Comparison of ENCODE assay signal across 1 cellular context in the genomic region with DNA sequence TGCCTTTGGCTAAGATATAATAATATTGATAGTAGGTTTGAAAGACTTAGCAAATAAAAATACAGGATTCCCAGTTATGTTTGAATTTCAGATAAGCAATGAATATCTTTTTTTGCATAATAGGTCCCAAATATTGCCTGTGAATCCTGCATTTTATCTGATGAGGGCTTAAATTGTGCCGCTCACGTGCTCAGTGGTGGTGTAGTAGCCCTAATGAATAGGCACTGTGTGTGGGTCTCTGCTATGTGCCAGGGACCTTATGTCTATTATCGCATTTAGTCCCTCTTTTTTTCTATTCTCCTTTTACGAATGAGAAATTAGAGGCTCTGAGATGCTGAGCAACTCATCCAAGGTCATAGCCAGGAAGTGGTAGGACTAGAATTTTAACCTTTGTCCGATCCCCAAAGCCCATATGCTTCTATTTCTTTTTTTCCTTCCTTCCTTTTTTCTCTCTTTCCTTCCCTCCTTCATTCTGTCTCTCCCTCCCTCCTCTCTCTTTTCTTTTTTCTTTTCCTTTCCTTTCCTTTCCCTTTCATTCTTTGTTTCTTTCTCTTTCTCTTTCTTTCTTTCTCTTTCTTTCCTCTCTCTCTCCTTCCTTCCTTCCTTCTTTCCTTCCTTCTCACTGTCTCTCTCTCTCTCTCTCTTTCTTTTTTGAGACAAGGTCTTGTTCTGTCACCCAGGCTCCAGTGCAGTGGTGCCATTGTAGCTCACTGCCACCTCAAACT.
TF ChIP-seq lines count a peak whose summit lies in the region.

No MANE protein-coding gene starts in this region.

TF ChIP-seq in GM23338, 12 proteins besides CTCF, POLR2A, EP300 and RAD21 (continued from another document):
- TF ChIP-seq, protein P1, sequence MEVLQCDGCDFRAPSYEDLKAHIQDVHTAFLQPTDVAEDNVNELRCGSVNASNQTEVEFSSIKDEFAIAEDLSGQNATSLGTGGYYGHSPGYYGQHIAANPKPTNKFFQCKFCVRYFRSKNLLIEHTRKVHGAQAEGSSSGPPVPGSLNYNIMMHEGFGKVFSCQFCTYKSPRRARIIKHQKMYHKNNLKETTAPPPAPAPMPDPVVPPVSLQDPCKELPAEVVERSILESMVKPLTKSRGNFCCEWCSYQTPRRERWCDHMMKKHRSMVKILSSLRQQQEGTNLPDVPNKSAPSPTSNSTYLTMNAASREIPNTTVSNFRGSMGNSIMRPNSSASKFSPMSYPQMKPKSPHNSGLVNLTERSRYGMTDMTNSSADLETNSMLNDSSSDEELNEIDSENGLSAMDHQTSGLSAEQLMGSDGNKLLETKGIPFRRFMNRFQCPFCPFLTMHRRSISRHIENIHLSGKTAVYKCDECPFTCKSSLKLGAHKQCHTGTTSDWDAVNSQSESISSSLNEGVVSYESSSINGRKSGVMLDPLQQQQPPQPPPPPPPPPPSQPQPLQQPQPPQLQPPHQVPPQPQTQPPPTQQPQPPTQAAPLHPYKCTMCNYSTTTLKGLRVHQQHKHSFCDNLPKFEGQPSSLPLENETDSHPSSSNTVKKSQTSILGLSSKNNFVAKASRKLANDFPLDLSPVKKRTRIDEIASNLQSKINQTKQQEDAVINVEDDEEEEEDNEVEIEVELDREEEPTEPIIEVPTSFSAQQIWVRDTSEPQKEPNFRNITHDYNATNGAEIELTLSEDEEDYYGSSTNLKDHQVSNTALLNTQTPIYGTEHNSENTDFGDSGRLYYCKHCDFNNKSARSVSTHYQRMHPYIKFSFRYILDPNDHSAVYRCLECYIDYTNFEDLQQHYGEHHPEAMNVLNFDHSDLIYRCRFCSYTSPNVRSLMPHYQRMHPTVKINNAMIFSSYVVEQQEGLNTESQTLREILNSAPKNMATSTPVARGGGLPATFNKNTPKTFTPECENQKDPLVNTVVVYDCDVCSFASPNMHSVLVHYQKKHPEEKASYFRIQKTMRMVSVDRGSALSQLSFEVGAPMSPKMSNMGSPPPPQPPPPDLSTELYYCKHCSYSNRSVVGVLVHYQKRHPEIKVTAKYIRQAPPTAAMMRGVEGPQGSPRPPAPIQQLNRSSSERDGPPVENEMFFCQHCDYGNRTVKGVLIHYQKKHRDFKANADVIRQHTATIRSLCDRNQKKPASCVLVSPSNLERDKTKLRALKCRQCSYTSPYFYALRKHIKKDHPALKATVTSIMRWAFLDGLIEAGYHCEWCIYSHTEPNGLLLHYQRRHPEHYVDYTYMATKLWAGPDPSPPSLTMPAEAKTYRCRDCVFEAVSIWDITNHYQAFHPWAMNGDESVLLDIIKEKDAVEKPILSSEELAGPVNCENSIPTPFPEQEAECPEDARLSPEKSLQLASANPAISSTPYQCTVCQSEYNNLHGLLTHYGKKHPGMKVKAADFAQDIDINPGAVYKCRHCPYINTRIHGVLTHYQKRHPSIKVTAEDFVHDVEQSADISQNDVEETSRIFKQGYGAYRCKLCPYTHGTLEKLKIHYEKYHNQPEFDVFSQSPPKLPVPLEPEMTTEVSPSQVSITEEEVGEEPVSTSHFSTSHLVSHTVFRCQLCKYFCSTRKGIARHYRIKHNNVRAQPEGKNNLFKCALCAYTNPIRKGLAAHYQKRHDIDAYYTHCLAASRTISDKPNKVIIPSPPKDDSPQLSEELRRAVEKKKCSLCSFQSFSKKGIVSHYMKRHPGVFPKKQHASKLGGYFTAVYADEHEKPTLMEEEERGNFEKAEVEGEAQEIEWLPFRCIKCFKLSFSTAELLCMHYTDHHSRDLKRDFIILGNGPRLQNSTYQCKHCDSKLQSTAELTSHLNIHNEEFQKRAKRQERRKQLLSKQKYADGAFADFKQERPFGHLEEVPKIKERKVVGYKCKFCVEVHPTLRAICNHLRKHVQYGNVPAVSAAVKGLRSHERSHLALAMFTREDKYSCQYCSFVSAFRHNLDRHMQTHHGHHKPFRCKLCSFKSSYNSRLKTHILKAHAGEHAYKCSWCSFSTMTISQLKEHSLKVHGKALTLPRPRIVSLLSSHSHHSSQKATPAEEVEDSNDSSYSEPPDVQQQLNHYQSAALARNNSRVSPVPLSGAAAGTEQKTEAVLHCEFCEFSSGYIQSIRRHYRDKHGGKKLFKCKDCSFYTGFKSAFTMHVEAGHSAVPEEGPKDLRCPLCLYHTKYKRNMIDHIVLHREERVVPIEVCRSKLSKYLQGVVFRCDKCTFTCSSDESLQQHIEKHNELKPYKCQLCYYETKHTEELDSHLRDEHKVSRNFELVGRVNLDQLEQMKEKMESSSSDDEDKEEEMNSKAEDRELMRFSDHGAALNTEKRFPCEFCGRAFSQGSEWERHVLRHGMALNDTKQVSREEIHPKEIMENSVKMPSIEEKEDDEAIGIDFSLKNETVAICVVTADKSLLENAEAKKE (CRISPR knock-in tag; IDR thresholded peaks at IDR 0.05): no peak
- TF ChIP-seq ZNF331 (CRISPR knock-in tag; IDR thresholded peaks at IDR 0.05; ENCODE audit: low read depth) (no peak), JUNB (IDR thresholded peaks at IDR 0.05; ENCODE audit: unreplicated experiment) (no peak), POLR2AphosphoS5 (IDR thresholded peaks at IDR 0.05; ENCODE audit: low read depth) (no peak), CREB1 (CRISPR knock-in tag; IDR thresholded peaks at IDR 0.05; ENCODE audit: low read depth) (no peak)
- TF ChIP-seq, protein P2, sequence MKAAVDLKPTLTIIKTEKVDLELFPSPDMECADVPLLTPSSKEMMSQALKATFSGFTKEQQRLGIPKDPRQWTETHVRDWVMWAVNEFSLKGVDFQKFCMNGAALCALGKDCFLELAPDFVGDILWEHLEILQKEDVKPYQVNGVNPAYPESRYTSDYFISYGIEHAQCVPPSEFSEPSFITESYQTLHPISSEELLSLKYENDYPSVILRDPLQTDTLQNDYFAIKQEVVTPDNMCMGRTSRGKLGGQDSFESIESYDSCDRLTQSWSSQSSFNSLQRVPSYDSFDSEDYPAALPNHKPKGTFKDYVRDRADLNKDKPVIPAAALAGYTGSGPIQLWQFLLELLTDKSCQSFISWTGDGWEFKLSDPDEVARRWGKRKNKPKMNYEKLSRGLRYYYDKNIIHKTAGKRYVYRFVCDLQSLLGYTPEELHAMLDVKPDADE (IDR thresholded peaks at IDR 0.05): no peak
